Comparison of ENCODE assay signal across 10 cellular contexts in the genomic region with DNA sequence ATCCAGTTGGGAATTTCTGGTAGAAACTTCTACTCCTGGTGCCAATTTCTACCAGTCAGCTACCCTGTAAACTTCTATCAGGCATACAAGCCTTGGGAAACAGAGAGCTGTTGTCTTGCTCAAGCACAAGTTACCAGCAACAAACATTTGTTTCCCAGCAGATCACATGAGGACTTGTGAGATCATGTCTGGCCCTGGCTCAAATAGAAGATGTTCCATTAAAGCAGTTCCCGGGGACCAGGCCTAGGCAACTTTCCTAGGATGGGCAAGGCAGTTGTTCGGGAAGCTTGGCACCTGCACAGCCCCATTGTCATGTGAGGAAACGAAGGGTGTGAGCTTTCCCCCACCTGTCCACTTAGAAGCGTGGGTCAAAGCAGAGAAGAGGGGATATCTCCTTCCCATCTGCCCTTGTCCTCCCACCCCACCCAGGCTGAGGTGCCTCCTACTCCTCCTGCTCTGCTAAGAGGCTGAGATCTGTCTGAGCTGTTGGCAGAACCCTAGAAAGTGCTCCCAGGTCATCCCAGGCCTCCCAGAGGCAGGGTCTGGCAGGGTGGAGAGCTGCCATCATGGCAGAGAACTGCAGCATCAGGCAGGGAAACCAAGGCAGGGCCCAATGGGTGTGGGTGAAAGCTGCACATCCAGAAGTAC. TPM values are rescaled to one million over a fixed set of nuclear protein-coding genes. Genes with fewer than 3 reads are reported as not detected.
DNase-seq lines count a peak whose midpoint lies in the region; ATAC-seq and TF ChIP-seq lines count a peak whose summit lies in the region.
"Had no signal": no experiment of that assay in that cellular context is flagged by ENCODE, and none has a peak within 500 bp of the region (broad histone marks: within the 10 kb centered on the region; RNA-seq: fewer than 3 reads in every experiment).

No MANE protein-coding gene starts in this region.

- H3K4me3 ChIP-seq in rectal smooth muscle tissue (ENCODE audit: low read length) (no peak overlapping the region), A673 (ENCODE audit: low read depth, low read length, poor library complexity, severe bottlenecking) (no peak overlapping the region)
- H3K4me3 ChIP-seq: GM12878 had no signal

- peaks cover 4% of the 10 kb centered on the region for H3K4me1 Mint-ChIP-seq in activated T-helper 2 cell treated with anti-CD3 and anti-CD28 coated beads, Interferon-gamma antibody, Interleukin-2, Interleukin-4, amounts not matched to agents 10 μg/mL and 5 μg/mL and 100 μg/mL, durations not matched to agents 14 hours and 24 hours and 36 hours (ENCODE audit: low read depth)

- DNase-seq in DMS53 (lab: John Stamatoyannopoulos, UW) (peak; percentile 71), head of caudate nucleus (peak in 40 of 42 donors; percentile 37 to 95 (median 81)), activated T-cell treated with anti-CD3 and anti-CD28 coated beads for 4 hours (no peak), A673 (ENCODE audit: low spot score) (no peak)
- no peak for DNase-seq in activated T-helper 2 cell treated with anti-CD3 and anti-CD28 coated beads, Interferon-gamma antibody, Interleukin-2, Interleukin-4, amounts not matched to agents 10 μg/mL and 5 μg/mL and 100 μg/mL, durations not matched to agents 14 hours and 24 hours and 36 hours (ENCODE audit: low spot score)
- DNase-seq: Kasumi-1 had no signal

- H3K4me3 Mint-ChIP-seq in activated T-helper 2 cell treated with anti-CD3 and anti-CD28 coated beads, Interferon-gamma antibody, Interleukin-2, Interleukin-4, amounts not matched to agents 10 μg/mL and 5 μg/mL and 100 μg/mL, durations not matched to agents 14 hours and 24 hours and 36 hours (ENCODE audit: low read depth) = no peak overlapping the region

- H3K9me3 Mint-ChIP-seq in activated T-helper 2 cell treated with anti-CD3 and anti-CD28 coated beads, Interferon-gamma antibody, Interleukin-2, Interleukin-4, amounts not matched to agents 10 μg/mL and 5 μg/mL and 100 μg/mL, durations not matched to agents 14 hours and 24 hours and 36 hours = no peaks in the 10 kb centered on the region

- no peak for TF ChIP-seq CTCF in VCaP (conservative IDR thresholded peaks at IDR 0.05)
- TF ChIP-seq CTCF in A673 (conservative IDR thresholded peaks at IDR 0.05; ENCODE audit: low read depth, low read length) = no peak

- no peak for ATAC-seq in HG02840 (IDR thresholded peaks at IDR 0.05; ENCODE audit: low FRiP score, unreplicated experiment)
- ATAC-seq: GM12878 had no signal

- CTCF ChIA-PET in A673 (lab: Charles Lee) = no interaction called here

- H3K36me3 Mint-ChIP-seq in activated T-helper 2 cell treated with anti-CD3 and anti-CD28 coated beads, Interferon-gamma antibody, Interleukin-2, Interleukin-4, amounts not matched to agents 10 μg/mL and 5 μg/mL and 100 μg/mL, durations not matched to agents 14 hours and 24 hours and 36 hours (ENCODE audit: low read depth) = no peaks in the 10 kb centered on the region

- H3K27me3 ChIP-seq in rectal smooth muscle tissue (ENCODE audit: control insufficient read depth, insufficient read depth, low read length) (no peaks in the 10 kb centered on the region), A673 (replicated peaks; ENCODE audit: insufficient read depth, low read depth, low read length, poor library complexity) (no peaks in the 10 kb centered on the region)

- H3K27ac ChIP-seq in VCaP (peak overlapping the region; percentile 57), rectal smooth muscle tissue (ENCODE audit: low read depth, low read length) (peak overlapping the region; percentile 92), A673 (ENCODE audit: low read depth, low read length, poor library complexity, severe bottlenecking) (no peak overlapping the region)

- no TSS peak for BruUV-seq in A673 (replicated peaks; lab: Mats Ljungman, UMichigan)

- H3K27me3 Mint-ChIP-seq in activated T-helper 2 cell treated with anti-CD3 and anti-CD28 coated beads, Interferon-gamma antibody, Interleukin-2, Interleukin-4, amounts not matched to agents 10 μg/mL and 5 μg/mL and 100 μg/mL, durations not matched to agents 14 hours and 24 hours and 36 hours (ENCODE audit: low read depth) = peaks cover 9% of the 10 kb centered on the region

- POLR2A ChIA-PET in A673 (lab: Charles Lee; ENCODE audit: low non-redundant PET) = interaction anchor here (0.5 kb wide), 1 partner anchor 17 kb away, joined by 3 read pairs; no protein-coding TSS in a partner anchor

- H3K36me3 ChIP-seq in rectal smooth muscle tissue (ENCODE audit: control insufficient read depth, insufficient read depth, low read length) = no peaks in the 10 kb centered on the region
- no peaks in the 10 kb centered on the region for H3K36me3 ChIP-seq in A673 (ENCODE audit: insufficient read depth, low read length, poor library complexity, severe bottlenecking)

- no peak overlapping the region for H3K27ac Mint-ChIP-seq in activated T-helper 2 cell treated with anti-CD3 and anti-CD28 coated beads, Interferon-gamma antibody, Interleukin-2, Interleukin-4, amounts not matched to agents 10 μg/mL and 5 μg/mL and 100 μg/mL, durations not matched to agents 14 hours and 24 hours and 36 hours

- intact Hi-C loops in head of caudate nucleus (cut with DNase I) = loop anchor here (2.0 to 5.0 kb wide), 2 partner anchors 25 to 80 kb away; partner anchors contain the start of gene ALDH3A2
- intact Hi-C loops in activated T-helper 2 cell treated with anti-CD3 and anti-CD28 coated beads, Interferon-gamma antibody, Interleukin-2, Interleukin-4, amounts not matched to agents 10 μg/mL and 5 μg/mL and 100 μg/mL, durations not matched to agents 14 hours and 24 hours and 36 hours (cut with micrococcal nuclease) = no loop called here
- intact Hi-C loops in A673 (cut with micrococcal nuclease; ENCODE audit: unreplicated experiment) = no loop called here

- H3K9ac ChIP-seq in rectal smooth muscle tissue (ENCODE audit: low read length) = no peak overlapping the region

- H3K9me3 ChIP-seq in A673 (ENCODE audit: low read depth, low read length, poor library complexity, severe bottlenecking) = no peaks in the 10 kb centered on the region

- H3K4me1 ChIP-seq in rectal smooth muscle tissue (ENCODE audit: control insufficient read depth, insufficient read depth, low read length) (peaks cover 22% of the 10 kb centered on the region), A673 (ENCODE audit: insufficient read depth, low read length, poor library complexity, severe bottlenecking) (no peaks in the 10 kb centered on the region)

RNA-seq across cellular contexts. Expression of gene SLC47A2, which starts 11.2 kb away (rescaled TPM):
- total RNA-seq in activated T-helper 2 cell treated with anti-CD3 and anti-CD28 coated beads, Interferon-gamma antibody, Interleukin-2, Interleukin-4, amounts not matched to agents 10 μg/mL and 5 μg/mL and 100 μg/mL, durations not matched to agents 14 hours and 24 hours and 36 hours = not detected in 2 replicates
- total RNA-seq in A673 (2021) = not detected in 2 replicates
- total RNA-seq: GM12878 had no signal

RNA-seq across cellular contexts. Expression of gene ALDH3A1, which starts 20.5 kb away (rescaled TPM):
- total RNA-seq in activated T-helper 2 cell treated with anti-CD3 and anti-CD28 coated beads, Interferon-gamma antibody, Interleukin-2, Interleukin-4, amounts not matched to agents 10 μg/mL and 5 μg/mL and 100 μg/mL, durations not matched to agents 14 hours and 24 hours and 36 hours = not detected in 2 replicates
- total RNA-seq in A673 (2021) = 0.20 TPM in 1 of 2 replicates, not detected in the other
- total RNA-seq: GM12878 had no signal

Comparison
In these comparisons a context has a peak if more than half of its experiments do, and no peak if none do; other contexts are left out.
1. DNase-seq: peak in DMS53 (single experiment) and head of caudate nucleus (40 of 42); none in activated T-helper 2 cell treated with anti-CD3 and anti-CD28 coated beads, Interferon-gamma antibody, Interleukin-2, Interleukin-4, amounts not matched to agents 10 μg/mL and 5 μg/mL and 100 μg/mL, durations not matched to agents 14 hours and 24 hours and 36 hours (single experiment), activated T-cell treated with anti-CD3 and anti-CD28 coated beads for 4 hours (single experiment) and A673 (single experiment).